ENCODE assay signal across 8 cellular contexts in the genomic region with DNA sequence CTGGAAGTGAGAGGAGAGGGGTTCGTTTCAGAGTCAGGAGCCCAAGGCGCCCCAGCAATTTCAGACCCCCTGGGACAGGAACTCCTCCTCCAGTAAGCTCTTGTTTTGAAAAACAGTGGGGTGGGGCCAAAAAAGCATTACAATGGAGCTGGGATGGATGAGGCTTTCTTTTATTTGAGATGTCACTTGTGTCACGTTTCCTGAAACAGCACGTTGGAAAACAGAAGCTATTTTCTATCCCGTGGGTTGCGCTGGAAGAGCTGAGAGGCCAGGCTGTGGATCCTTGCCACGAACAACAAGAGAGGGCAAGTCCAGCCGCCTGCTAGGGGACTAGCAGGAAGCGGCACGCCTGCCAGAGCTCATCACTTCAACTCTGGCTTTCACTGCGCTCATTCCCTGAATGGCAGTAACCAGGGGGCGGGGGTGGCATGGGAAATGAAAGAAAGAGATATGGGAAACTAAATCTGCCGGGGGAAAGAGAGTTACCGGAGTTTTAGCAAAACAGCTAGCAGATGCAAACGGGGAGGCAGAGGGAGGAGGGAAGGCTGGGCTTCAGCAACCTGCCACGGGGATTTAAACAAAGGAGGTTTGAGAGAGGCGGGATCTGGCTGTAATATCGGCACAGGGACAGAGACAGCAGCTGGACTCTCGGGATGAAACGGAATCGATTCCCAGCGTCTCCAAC. TPM values are rescaled to one million over a fixed set of nuclear protein-coding genes. Genes with fewer than 3 reads are reported as not detected.
DNase-seq lines count a peak whose midpoint lies in the region; ATAC-seq and TF ChIP-seq lines count a peak whose summit lies in the region.

No MANE protein-coding gene starts in this region.

- H3K36me3 Mint-ChIP-seq in neural crest cell (ENCODE audit: low read depth) = no peaks in the 10 kb centered on the region
- H3K36me3 Mint-ChIP-seq in CD8-positive, alpha-beta T cell = peaks cover 16% of the 10 kb centered on the region
- peaks cover 52% of the 10 kb centered on the region for H3K36me3 Mint-ChIP-seq in stimulated activated memory B cell treated with anti-CD40 and anti-IgM and Interleukin-4, amounts not matched to agents 10 μg/mL and 1 μg/mL and 100 μg/mL, for 72 hours

- peak overlapping the region; percentile 94 for H3K27ac Mint-ChIP-seq in neural crest cell (ENCODE audit: unreplicated experiment)
- no peak overlapping the region for H3K27ac Mint-ChIP-seq in CD8-positive, alpha-beta T cell
- no peak overlapping the region for H3K27ac Mint-ChIP-seq in stimulated activated memory B cell treated with anti-CD40 and anti-IgM and Interleukin-4, amounts not matched to agents 10 μg/mL and 1 μg/mL and 100 μg/mL, for 72 hours

- CTCF ChIA-PET in CD8-positive, alpha-beta T cell (lab: Charles Lee) = interaction anchor here (0.5 to 1.4 kb wide), 3 partner anchors 9 to 309 kb away, joined by 3 read pairs; no protein-coding TSS in a partner anchor

- H3K4me1 ChIP-seq in HUES64 (ENCODE audit: insufficient read depth, low read length) = peaks cover 58% of the 10 kb centered on the region
- no peaks in the 10 kb centered on the region for H3K4me1 ChIP-seq in CD8-positive, alpha-beta T cell (ENCODE audit: insufficient read depth, low read length)

- DNase-seq in SK-N-MC (ENCODE audit: low read depth, low spot score) (no peak), fibroblast of villous mesenchyme (ENCODE audit: low read depth) (no peak), neural crest cell (ENCODE audit: low read depth, low spot score) (peak; percentile 45)
- no peak for DNase-seq in CD8-positive, alpha-beta T cell

- peak overlapping the region; percentile 61 for H3K9ac ChIP-seq in HUES64 (ENCODE audit: low read depth, low read length)
- no peak overlapping the region for H3K9ac ChIP-seq in SK-N-MC (ENCODE audit: insufficient read length)

- peak overlapping the region; percentile 91 for H3K4me3 Mint-ChIP-seq in neural crest cell
- no peak overlapping the region for H3K4me3 Mint-ChIP-seq in CD8-positive, alpha-beta T cell
- no peak overlapping the region for H3K4me3 Mint-ChIP-seq in stimulated activated memory B cell treated with anti-CD40 and anti-IgM and Interleukin-4, amounts not matched to agents 10 μg/mL and 1 μg/mL and 100 μg/mL, for 72 hours

- H3K9me3 Mint-ChIP-seq in neural crest cell = no peaks in the 10 kb centered on the region
- no peaks in the 10 kb centered on the region for H3K9me3 Mint-ChIP-seq in CD8-positive, alpha-beta T cell
- no peaks in the 10 kb centered on the region for H3K9me3 Mint-ChIP-seq in stimulated activated memory B cell treated with anti-CD40 and anti-IgM and Interleukin-4, amounts not matched to agents 10 μg/mL and 1 μg/mL and 100 μg/mL, for 72 hours

- no peaks in the 10 kb centered on the region for H3K9me3 ChIP-seq in HUES64 (ENCODE audit: insufficient read depth, low read depth, low read length)
- no peaks in the 10 kb centered on the region for H3K9me3 ChIP-seq in SK-N-MC (ENCODE audit: low read depth, low read length)
- no peaks in the 10 kb centered on the region for H3K9me3 ChIP-seq in CD8-positive, alpha-beta T cell (ENCODE audit: low read length)

- no peak for TF ChIP-seq CTCF in fibroblast of villous mesenchyme (IDR thresholded peaks at IDR 0.05; ENCODE audit: insufficient read depth, low read depth, low read length)
- no peak for TF ChIP-seq CTCF in neural crest cell (conservative IDR thresholded peaks at IDR 0.05)
- no peak for TF ChIP-seq CTCF in CD8-positive, alpha-beta T cell (IDR thresholded peaks at IDR 0.05)

- intact Hi-C loops in CD8-positive, alpha-beta T cell (cut with DNase I, micrococcal nuclease) = no loop called here

- under 1% methylated on average over 22 of the region's 22 CpGs for WGBS in HUES64

- no peaks in the 10 kb centered on the region for H3K27me3 ChIP-seq in HUES64 (ENCODE audit: insufficient read depth, low read length)
- H3K27me3 ChIP-seq in CD8-positive, alpha-beta T cell (ENCODE audit: insufficient read depth, low read length) = no peaks in the 10 kb centered on the region

- H3K4me3 ChIP-seq in HUES64 (ENCODE audit: low read length) = peak overlapping the region; percentile 66
- peak overlapping the region; percentile 51 for H3K4me3 ChIP-seq in SK-N-MC
- H3K4me3 ChIP-seq in fibroblast of villous mesenchyme (ENCODE audit: low read depth, low read length) = peak overlapping the region; percentile 1
- H3K4me3 ChIP-seq in CD8-positive, alpha-beta T cell (ENCODE audit: low read depth, low read length) = no peak overlapping the region

- POLR2A ChIA-PET in CD8-positive, alpha-beta T cell (lab: Charles Lee) = no interaction called here

- H3K27me3 Mint-ChIP-seq in neural crest cell (ENCODE audit: low read depth) = peaks cover 13% of the 10 kb centered on the region
- no peaks in the 10 kb centered on the region for H3K27me3 Mint-ChIP-seq in CD8-positive, alpha-beta T cell (ENCODE audit: low read depth)
- no peaks in the 10 kb centered on the region for H3K27me3 Mint-ChIP-seq in stimulated activated memory B cell treated with anti-CD40 and anti-IgM and Interleukin-4, amounts not matched to agents 10 μg/mL and 1 μg/mL and 100 μg/mL, for 72 hours

- peak overlapping the region; percentile 96 for H3K27ac ChIP-seq in HUES64 (ENCODE audit: low read depth, low read length)
- H3K27ac ChIP-seq in SK-N-MC = no peak overlapping the region
- H3K27ac ChIP-seq in CD8-positive, alpha-beta T cell (ENCODE audit: low read depth, low read length) = no peak overlapping the region

- no peak for ATAC-seq in CD8-positive, alpha-beta T cell
- ATAC-seq in GM19455 (IDR thresholded peaks at IDR 0.05; ENCODE audit: unreplicated experiment) = no peak
- no peak for ATAC-seq in stimulated activated memory B cell treated with anti-CD40 and anti-IgM and Interleukin-4, amounts not matched to agents 10 μg/mL and 1 μg/mL and 100 μg/mL, for 72 hours
- no peak for ATAC-seq in GM21447 (IDR thresholded peaks at IDR 0.05; ENCODE audit: unreplicated experiment)

- H3K4me1 Mint-ChIP-seq in neural crest cell = peaks cover 59% of the 10 kb centered on the region
- H3K4me1 Mint-ChIP-seq in CD8-positive, alpha-beta T cell (ENCODE audit: low read depth) = peaks cover 1% of the 10 kb centered on the region
- peaks cover 64% of the 10 kb centered on the region for H3K4me1 Mint-ChIP-seq in stimulated activated memory B cell treated with anti-CD40 and anti-IgM and Interleukin-4, amounts not matched to agents 10 μg/mL and 1 μg/mL and 100 μg/mL, for 72 hours

- no peaks in the 10 kb centered on the region; the same call in 1 of the 2 replicates for H3K36me3 ChIP-seq in HUES64 (ENCODE audit: insufficient read depth, low read length)
- no peaks in the 10 kb centered on the region for H3K36me3 ChIP-seq in SK-N-MC (ENCODE audit: insufficient read depth, low read length)
- H3K36me3 ChIP-seq in CD8-positive, alpha-beta T cell (ENCODE audit: insufficient read depth, low read length) = no peaks in the 10 kb centered on the region

RNA-seq across cellular contexts. Expression of a gene that starts 34.6 kb away (rescaled TPM):
- polyA plus RNA-seq in HUES64 (2013, experiment 1 of 2) = 34.1 TPM
- polyA plus RNA-seq in HUES64 (2013, experiment 2 of 2) = 28.8 TPM
- total RNA-seq in fibroblast of villous mesenchyme (under 0.01 TPM in 2 replicates), neural crest cell (5.3 and 6.4 TPM in 2 replicates)
- total RNA-seq in CD8-positive, alpha-beta T cell = 1 to 10 TPM in 1 of 2 experiments, under 1 TPM in 1; 0.79 to 1.1 TPM
